Comparison of ENCODE assay signal across 16 cellular contexts in genomic region chr4:85005865-85006377, GRCh38. TPM values are rescaled to one million over a fixed set of nuclear protein-coding genes. Genes with fewer than 3 reads are reported as not detected.
A peak's percentile ranks its signal among the peaks of the same experiment; 100 is the strongest.
DNase-seq lines count a peak whose midpoint lies in the region; ATAC-seq, FAIRE-seq and TF ChIP-seq lines count a peak whose summit lies in the region.
"Had no signal": no experiment of that assay in that cellular context is flagged by ENCODE, and none has a peak within 500 bp of the region (broad histone marks: within the 10 kb centered on the region; RNA-seq: fewer than 3 reads in every experiment).

No MANE protein-coding gene starts in this region.

- no peaks in the 10 kb centered on the region for H3K79me2 ChIP-seq in GM23248 (ENCODE audit: insufficient read depth)
- no peaks in the 10 kb centered on the region for H3K79me2 ChIP-seq in endothelial cell of umbilical vein (ENCODE audit: control insufficient read depth, insufficient read depth, low read length)

- TF ChIP-seq POLR2A in endothelial cell of umbilical vein (IDR thresholded peaks at IDR 0.05; ENCODE audit: low read depth, low read length) = no peak

- H4K20me1 ChIP-seq in GM23248 (ENCODE audit: insufficient read depth) = no peaks in the 10 kb centered on the region
- no peaks in the 10 kb centered on the region for H4K20me1 ChIP-seq in endothelial cell of umbilical vein (replicated peaks; ENCODE audit: control insufficient read depth, extremely low read depth, insufficient read depth, low read length)

- no peak for FAIRE-seq in endothelial cell of umbilical vein (lab: Jason Lieb, UNC)

- no peak overlapping the region for H3K9ac ChIP-seq in GM23248
- H3K9ac ChIP-seq in endothelial cell of umbilical vein (replicated peaks; ENCODE audit: extremely low read depth, insufficient read depth, low read length) = no peak overlapping the region

- CTCF ChIA-PET in endothelial cell of umbilical vein (lab: Charles Lee) = no interaction called here

- no TSS peak for BruUV-seq in endothelial cell of umbilical vein (replicated peaks; lab: Mats Ljungman, UMichigan)

- no peak overlapping the region for H2AFZ ChIP-seq in GM23248
- no peak overlapping the region for H2AFZ ChIP-seq in endothelial cell of umbilical vein (ENCODE audit: low read depth, low read length)

- 48 to 54% methylated on average over 2 of the region's 2 CpGs for WGBS in GM23248 (ENCODE audit: low coverage in 1 of 2, low lambda C conversion rate in 2 of 2, missing lambda C conversion rate in 2 of 2), 2 experiments
- WGBS in psoas muscle, 3 donors = 76 to 78% (median 77%) methylated on average over 2 of the region's 2 CpGs

- peak; percentile 93 for DNase-seq in GM23248
- DNase-seq in RPMI7951 (ENCODE audit: low read depth) = peak; percentile 91
- DNase-seq in endothelial cell of umbilical vein (ENCODE audit: low read depth, low spot score) = peak; percentile 54
- DNase-seq in psoas muscle = no peak
- DNase-seq in activated CD4-positive, alpha-beta T cell treated with anti-CD3 and anti-CD28 coated beads, Interleukin-2, amount 50 U/mL, for 48 hours = no peak
- no peak for DNase-seq in stimulated activated CD4-positive, alpha-beta T cell treated with anti-CD3 and anti-CD28 coated beads, Interleukin-4, amount 100 ng/mL, for 24 hours
- DNase-seq: aorta; left ventricle myocardium inferior; NCI-H1930; occipital lobe; stimulated activated CD4-positive, alpha-beta T cell treated with anti-CD3 and anti-CD28 coated beads, Interleukin-2, amount 100 ng/mL, for 24 hours; stimulated activated naive CD8-positive, alpha-beta T cell treated with anti-CD3 and anti-CD28 coated beads, Interleukin-15, Interleukin-2, amounts not matched to agents 100 U/mL and 50 U/mL, for 24 hours; T-helper 2 cell had no signal

- ATAC-seq in psoas muscle (peak in 3 of 4 donors; percentile 46 to 70 (median 70)), GM21360 (IDR thresholded peaks at IDR 0.05; ENCODE audit: unreplicated experiment) (no peak), GM19035 (IDR thresholded peaks at IDR 0.05; ENCODE audit: unreplicated experiment) (no peak)
- ATAC-seq: stimulated activated naive CD8-positive, alpha-beta T cell treated with anti-CD3 and anti-CD28 coated beads, Interleukin-15, Interleukin-2, amounts not matched to agents 100 U/mL and 50 U/mL, for 24 hours had no signal

- TF ChIP-seq CTCF in endothelial cell of umbilical vein (IDR thresholded peaks at IDR 0.05; ENCODE audit: extremely low read depth in 1 of 2, insufficient read depth in 1 of 2, low read depth in 1 of 2, low read length in 2 of 2) (no peak), psoas muscle (IDR thresholded peaks at IDR 0.05) (no peak)

- H3F3A ChIP-seq in GM23248 (ENCODE audit: insufficient read depth) = peaks cover 6% of the 10 kb centered on the region; the same call in 1 of the 2 replicates

- dilution Hi-C loops in endothelial cell of umbilical vein (cut with MboI; ENCODE audit: extremely low pct_ligation_motif_present, low sequenced_read_pairs) = no loop called here

- H3K9me3 ChIP-seq in GM23248 (ENCODE audit: low read depth) (no peaks in the 10 kb centered on the region), endothelial cell of umbilical vein (replicated peaks; ENCODE audit: control insufficient read depth, insufficient read depth, low read length) (no peaks in the 10 kb centered on the region), psoas muscle (no peaks in the 10 kb centered on the region)
- H3K9me3 ChIP-seq: esophagus muscularis mucosa, left ventricle myocardium inferior had no signal

- H3K27ac ChIP-seq in GM23248 (peak overlapping the region; percentile 41), endothelial cell of umbilical vein (ENCODE audit: insufficient read depth, low read depth, low read length) (no peak overlapping the region), psoas muscle (no peak overlapping the region)
- H3K27ac ChIP-seq: esophagus muscularis mucosa, left ventricle myocardium inferior had no signal

- H3K4me3 ChIP-seq in GM23248 = no peak overlapping the region
- no peak overlapping the region for H3K4me3 ChIP-seq in endothelial cell of umbilical vein (replicated peaks in 1 of 3; ENCODE audit: insufficient read depth in 1 of 3, low read depth in 1 of 3, low read length in 3 of 3)
- no peak overlapping the region for H3K4me3 ChIP-seq in psoas muscle
- H3K4me3 ChIP-seq: esophagus muscularis mucosa, left ventricle myocardium inferior had no signal

- H3K4me2 ChIP-seq in GM23248 (ENCODE audit: unreplicated experiment) = no peak overlapping the region
- H3K4me2 ChIP-seq in endothelial cell of umbilical vein (ENCODE audit: insufficient read depth, low read length) = no peak overlapping the region

- POLR2A ChIA-PET in endothelial cell of umbilical vein (lab: Charles Lee) = no interaction called here

- H3K36me3 ChIP-seq in GM23248 (ENCODE audit: low read depth) (no peaks in the 10 kb centered on the region), endothelial cell of umbilical vein (ENCODE audit: control insufficient read depth in 2 of 2, extremely low read depth in 1 of 2, insufficient read depth in 2 of 2, low read length in 2 of 2) (no peaks in the 10 kb centered on the region), psoas muscle (ENCODE audit: insufficient read depth in 1 of 2, low read depth in 1 of 2) (no peaks in the 10 kb centered on the region)
- H3K36me3 ChIP-seq: left ventricle myocardium inferior had no signal

- in situ Hi-C loops in GM23248 (cut with MboI) = no loop called here

- no peaks in the 10 kb centered on the region for H3K27me3 ChIP-seq in GM23248 (replicated peaks; ENCODE audit: insufficient read depth)
- H3K27me3 ChIP-seq in endothelial cell of umbilical vein (ENCODE audit: control insufficient read depth in 2 of 2, insufficient read depth in 2 of 2, low read length in 2 of 2) = peaks cover 0 to 5% of the 10 kb centered on the region in 2 experiments
- H3K27me3 ChIP-seq in psoas muscle (ENCODE audit: insufficient read depth in 3 of 3, low read length in 2 of 3) = no peaks in the 10 kb centered on the region
- H3K27me3 ChIP-seq: esophagus muscularis mucosa had no signal

- no peaks in the 10 kb centered on the region for H3K9me2 ChIP-seq in GM23248 (ENCODE audit: insufficient read depth)

- H3K4me1 ChIP-seq in GM23248 (ENCODE audit: insufficient read depth) (peaks cover 7% of the 10 kb centered on the region; the same call in 1 of the 2 replicates), endothelial cell of umbilical vein (ENCODE audit: control insufficient read depth, extremely low read depth, insufficient read depth, low read length) (no peaks in the 10 kb centered on the region), psoas muscle (no peaks in the 10 kb centered on the region)
- H3K4me1 ChIP-seq: esophagus muscularis mucosa, left ventricle myocardium inferior had no signal

- H3K9me1 ChIP-seq in endothelial cell of umbilical vein (replicated peaks; ENCODE audit: control insufficient read depth, extremely low read depth, insufficient read depth, low read length) = no peaks in the 10 kb centered on the region

- intact Hi-C loops in endothelial cell of umbilical vein (cut with micrococcal nuclease) (no loop called here), psoas muscle (cut with DNase I) (no loop called here)

TF ChIP-seq in endothelial cell of umbilical vein, 7 proteins besides CTCF, POLR2A, EP300 and RAD21:
- TF ChIP-seq FOS (IDR thresholded peaks at IDR 0.05; ENCODE audit: borderline replicate concordance, insufficient read depth, low read length) = peak; percentile 54
- no peak for TF ChIP-seq JUN (IDR thresholded peaks at IDR 0.05; ENCODE audit: borderline replicate concordance, insufficient read depth, insufficient read length, low read depth)
TF ChIP-seq in endothelial cell of umbilical vein: peak in this region for 1.

RNA-seq across cellular contexts. Expression of gene WDFY3, which starts 39.4 kb away (rescaled TPM):
- 38.7 and 45.6 TPM in 2 replicates for total RNA-seq in GM23248 (2014; rRNA removed; shearing (Covaris generic))
- polyA plus RNA-seq in GM23248 (2016; fragmentation: Nextera tagmentation; extraction: Ambion mirVana) = 3.1 and 3.3 TPM in 2 replicates
- total RNA-seq in RPMI7951 (2014; rRNA removed; shearing (Covaris generic)) = 18.0 and 22.7 TPM in 2 replicates
- 89.7 and 113 TPM in 2 replicates for total RNA-seq in endothelial cell of umbilical vein
- polyA plus RNA-seq in endothelial cell of umbilical vein = 37.0 and 42.7 TPM in 2 replicates
- 28.1 and 28.7 TPM in 2 replicates for polyA plus RNA-seq in endothelial cell of umbilical vein (2011; cell fraction: cytosol; rRNA removed)
- polyA plus RNA-seq in endothelial cell of umbilical vein (2011; cell fraction: nucleus; rRNA removed) = 114 and 125 TPM in 2 replicates
- polyA plus RNA-seq in endothelial cell of umbilical vein (2012) = 34.4 and 54.7 TPM in 2 replicates
- polyA minus RNA-seq in endothelial cell of umbilical vein = 304 and 350 TPM in 2 replicates
- polyA minus RNA-seq in endothelial cell of umbilical vein (2011; cell fraction: cytosol; rRNA and poly(A)+ RNA removed) = 17.5 TPM
- polyA minus RNA-seq in endothelial cell of umbilical vein (2011; cell fraction: nucleus; rRNA and poly(A)+ RNA removed) = 694 and 1,077 TPM in 2 replicates
- 10 to 100 TPM; 38.2 to 54.2 (median 49.0) TPM for total RNA-seq in psoas muscle
- polyA plus RNA-seq in psoas muscle = 1 to 10 TPM; 3.2 to 10.0 (median 4.4) TPM

Comparison
In these comparisons a context has a peak if more than half of its experiments do, and no peak if none do; other contexts are left out.
1. DNase-seq: peak in GM23248 (single experiment), RPMI7951 (single experiment) and endothelial cell of umbilical vein (single experiment); none in psoas muscle (0 of 2), activated CD4-positive, alpha-beta T cell treated with anti-CD3 and anti-CD28 coated beads, Interleukin-2, amount 50 U/mL, for 48 hours (0 of 2) and stimulated activated CD4-positive, alpha-beta T cell treated with anti-CD3 and anti-CD28 coated beads, Interleukin-4, amount 100 ng/mL, for 24 hours (single experiment).
2. ATAC-seq: peak in psoas muscle (3 of 4); none in GM21360 (single experiment) and GM19035 (single experiment).